Comparison of ENCODE assay signal across 8 cellular contexts in genomic region chr21:32653326-32653901, GRCh38. TPM values are rescaled to one million over a fixed set of nuclear protein-coding genes. Genes with fewer than 3 reads are reported as not detected.
DNase-seq lines count a peak whose midpoint lies in the region; ATAC-seq and TF ChIP-seq lines count a peak whose summit lies in the region.

No MANE protein-coding gene starts in this region.

- peak; percentile 12 for DNase-seq in COLO668 (lab: John Stamatoyannopoulos, UW; ENCODE audit: unreplicated experiment)
- peak; percentile 27 for DNase-seq in GM19238 (ENCODE audit: insufficient read length, low spot score)
- peak; percentile 14 for DNase-seq in NCI-H2107 treated with DMSO at 0.1 percent for 48 hours (lab: John Stamatoyannopoulos, UW; ENCODE audit: unreplicated experiment)
- no peak for DNase-seq in activated naive CD8-positive, alpha-beta T cell treated with anti-CD3 and anti-CD28 coated beads, Interleukin-2, amount 10 ng/mL, durations not matched to agents 7 days and 5 days
- peak; percentile 53 for DNase-seq in left kidney (ENCODE audit: low read depth, low spot score)
- DNase-seq in NCI-H187 treated with DMSO at 0.1 percent for 48 hours (lab: John Stamatoyannopoulos, UW): no peak

- H3K4me1 Mint-ChIP-seq in activated naive CD8-positive, alpha-beta T cell treated with anti-CD3 and anti-CD28 coated beads, Interleukin-2, amount 10 ng/mL, durations not matched to agents 7 days and 5 days: peaks cover 8% of the 10 kb centered on the region

- POLR2A ChIA-PET in activated naive CD8-positive, alpha-beta T cell treated with anti-CD3 and anti-CD28 coated beads, Interleukin-2, amount 10 ng/mL, durations not matched to agents 7 days and 5 days (lab: Charles Lee): no interaction called here

- no peaks in the 10 kb centered on the region for H3K27me3 Mint-ChIP-seq in activated naive CD8-positive, alpha-beta T cell treated with anti-CD3 and anti-CD28 coated beads, Interleukin-2, amount 10 ng/mL, durations not matched to agents 7 days and 5 days

- peaks cover 18% of the 10 kb centered on the region for H3K36me3 Mint-ChIP-seq in activated naive CD8-positive, alpha-beta T cell treated with anti-CD3 and anti-CD28 coated beads, Interleukin-2, amount 10 ng/mL, durations not matched to agents 7 days and 5 days

- peak; percentile 68 for ATAC-seq in activated naive CD8-positive, alpha-beta T cell treated with anti-CD3 and anti-CD28 coated beads, Interleukin-2, amount 10 ng/mL, durations not matched to agents 7 days and 5 days (ENCODE audit: low read depth)
- no peak for ATAC-seq in HG03442 (IDR thresholded peaks at IDR 0.05; ENCODE audit: unreplicated experiment)
- ATAC-seq in GM18505 (IDR thresholded peaks at IDR 0.05; ENCODE audit: unreplicated experiment): no peak

- TF ChIP-seq POLR2A in GM18505 (IDR thresholded peaks at IDR 0.05; ENCODE audit: borderline replicate concordance, extremely low read depth, insufficient read depth, insufficient read length): no peak

- no peak overlapping the region for H3K4me3 Mint-ChIP-seq in activated naive CD8-positive, alpha-beta T cell treated with anti-CD3 and anti-CD28 coated beads, Interleukin-2, amount 10 ng/mL, durations not matched to agents 7 days and 5 days

- H3K9me3 Mint-ChIP-seq in activated naive CD8-positive, alpha-beta T cell treated with anti-CD3 and anti-CD28 coated beads, Interleukin-2, amount 10 ng/mL, durations not matched to agents 7 days and 5 days: no peaks in the 10 kb centered on the region

- no peak overlapping the region for H3K27ac Mint-ChIP-seq in activated naive CD8-positive, alpha-beta T cell treated with anti-CD3 and anti-CD28 coated beads, Interleukin-2, amount 10 ng/mL, durations not matched to agents 7 days and 5 days

RNA-seq across cellular contexts. Expression of gene CFAP298, which starts 41.2 kb away (rescaled TPM):
- 10 to 100 TPM; 33.8 to 36.2 TPM for total RNA-seq in activated naive CD8-positive, alpha-beta T cell treated with anti-CD3 and anti-CD28 coated beads, Interleukin-2, amount 10 ng/mL, durations not matched to agents 7 days and 5 days

Comparison
In these comparisons a context has a peak if more than half of its experiments do, and no peak if none do; other contexts are left out.
1. DNase-seq: peak in COLO668 (single experiment), GM19238 (single experiment), NCI-H2107 treated with DMSO at 0.1 percent for 48 hours (single experiment) and left kidney (single experiment); none in activated naive CD8-positive, alpha-beta T cell treated with anti-CD3 and anti-CD28 coated beads, Interleukin-2, amount 10 ng/mL, durations not matched to agents 7 days and 5 days (single experiment) and NCI-H187 treated with DMSO at 0.1 percent for 48 hours (single experiment).